ENCODE assay signal across 1 cellular context in the genomic region with DNA sequence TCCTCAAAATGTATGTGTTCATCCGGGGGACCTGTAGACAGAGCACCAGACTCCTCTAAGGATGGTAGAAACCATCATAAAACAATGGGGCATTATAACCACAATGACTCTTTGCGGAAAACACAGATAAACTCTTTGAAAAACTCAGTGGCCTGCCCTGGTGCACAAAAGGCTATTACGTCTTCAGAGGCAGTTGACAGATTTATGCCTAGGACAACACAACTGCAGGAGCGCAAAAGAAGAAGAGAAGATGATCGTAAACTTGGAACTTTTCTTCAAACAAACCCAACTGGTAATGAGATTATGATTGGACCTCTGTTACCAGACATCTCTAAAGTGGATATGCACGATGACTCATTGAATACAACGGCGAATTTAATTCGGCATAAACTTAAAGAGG.
TF ChIP-seq lines count a peak whose summit lies in the region.

No MANE protein-coding gene starts in this region.

TF ChIP-seq in HEK293, 187 proteins besides CTCF, POLR2A, EP300 and RAD21 (continued from another document and continues in another):
- peak; percentile 97 for TF ChIP-seq PRDM6 (tag by site-specific recombination; IDR thresholded peaks at IDR 0.05)
- TF ChIP-seq ZNF19 (tag by site-specific recombination; IDR thresholded peaks at IDR 0.05; ENCODE audit: low read depth) = 0 out of 2 replicates have a peak, but pooled peaks have one; percentile 33
- peak; percentile 49; the same call in 1 of the 2 replicates for TF ChIP-seq ZNF394 (tag by site-specific recombination; IDR thresholded peaks at IDR 0.05; ENCODE audit: borderline replicate concordance)
- no peak for TF ChIP-seq ZNF121 (tag by site-specific recombination; IDR thresholded peaks at IDR 0.05)
- peak; percentile 71 for TF ChIP-seq INSM2 (tag by site-specific recombination; IDR thresholded peaks at IDR 0.05)
- no peak for TF ChIP-seq ZNF211 (tag by site-specific recombination; IDR thresholded peaks at IDR 0.05; ENCODE audit: low read depth)
- TF ChIP-seq ZNF701 (tag by site-specific recombination; IDR thresholded peaks at IDR 0.05) = no peak
- peak; percentile 85 for TF ChIP-seq ZBTB17 (tag by site-specific recombination; IDR thresholded peaks at IDR 0.05)
- peak; percentile 57; the same call in 1 of the 2 replicates for TF ChIP-seq ZNF596 (tag by site-specific recombination; IDR thresholded peaks at IDR 0.05)
- no peak for TF ChIP-seq ZNF16 (tag by site-specific recombination; IDR thresholded peaks at IDR 0.05; ENCODE audit: low read depth)
- TF ChIP-seq ZFP3 (tag by site-specific recombination; IDR thresholded peaks at IDR 0.05; ENCODE audit: low read depth) = no peak
- no peak for TF ChIP-seq ZNF521 (tag by site-specific recombination; IDR thresholded peaks at IDR 0.05)
- 0 out of 2 replicates have a peak, but pooled peaks have one; percentile 61 for TF ChIP-seq OVOL3 (tag by site-specific recombination; IDR thresholded peaks at IDR 0.05)
- TF ChIP-seq ZNF791 (tag by site-specific recombination; IDR thresholded peaks at IDR 0.05) = no peak
- no peak for TF ChIP-seq ELK4 (IDR thresholded peaks at IDR 0.05; ENCODE audit: borderline replicate concordance, low read depth, low read length)
- TF ChIP-seq ZNF626 (tag by site-specific recombination; IDR thresholded peaks at IDR 0.05) = no peak
- no peak; the same call in 1 of the 2 replicates for TF ChIP-seq MZF1 (tag by site-specific recombination; IDR thresholded peaks at IDR 0.05; ENCODE audit: borderline replicate concordance)
- TF ChIP-seq ZFP41 (tag by site-specific recombination; IDR thresholded peaks at IDR 0.05; ENCODE audit: borderline replicate concordance) = no peak
- peak; percentile 86 for TF ChIP-seq IKZF3 (tag by site-specific recombination; IDR thresholded peaks at IDR 0.05)
- no peak; the same call in 1 of the 2 replicates for TF ChIP-seq ZNF366 (tag by site-specific recombination; conservative IDR thresholded peaks at IDR 0.05)
- TF ChIP-seq ZNF169 (tag by site-specific recombination; IDR thresholded peaks at IDR 0.05) = no peak
- TF ChIP-seq ZNF266 (tag by site-specific recombination; IDR thresholded peaks at IDR 0.05; ENCODE audit: low read depth) = no peak
- TF ChIP-seq ZFHX2 (tag by site-specific recombination; conservative IDR thresholded peaks at IDR 0.05) = no peak
- TF ChIP-seq ZNF670 (tag by site-specific recombination; IDR thresholded peaks at IDR 0.05; ENCODE audit: low read depth) = no peak
- TF ChIP-seq ZBTB48 (tag by site-specific recombination; IDR thresholded peaks at IDR 0.05) = no peak
- TF ChIP-seq ZNF600 (tag by site-specific recombination; IDR thresholded peaks at IDR 0.05) = no peak
- TF ChIP-seq BCL11B (tag by site-specific recombination; IDR thresholded peaks at IDR 0.05; ENCODE audit: low read depth) = no peak
- TF ChIP-seq ZXDB (tag by site-specific recombination; IDR thresholded peaks at IDR 0.05) = peak; percentile 88
- peak; percentile 79 for TF ChIP-seq TCF7L2 (IDR thresholded peaks at IDR 0.05; ENCODE audit: borderline replicate concordance, low read depth, low read length)
- TF ChIP-seq SALL2 (tag by site-specific recombination; IDR thresholded peaks at IDR 0.05; ENCODE audit: borderline replicate concordance) = no peak
- no peak for TF ChIP-seq ZNF214 (tag by site-specific recombination; IDR thresholded peaks at IDR 0.05; ENCODE audit: borderline replicate concordance)
- TF ChIP-seq ZNF423 (tag by site-specific recombination; IDR thresholded peaks at IDR 0.05) = no peak
- no peak for TF ChIP-seq ZNF510 (tag by site-specific recombination; IDR thresholded peaks at IDR 0.05; ENCODE audit: insufficient replicate concordance)
- no peak for TF ChIP-seq ZNF433 (tag by site-specific recombination; IDR thresholded peaks at IDR 0.05; ENCODE audit: low read depth)
- no peak for TF ChIP-seq ZNF112 (tag by site-specific recombination; IDR thresholded peaks at IDR 0.05)
- TF ChIP-seq SCRT1 (tag by site-specific recombination; IDR thresholded peaks at IDR 0.05; ENCODE audit: borderline replicate concordance) = peak; percentile 52; the same call in 1 of the 2 replicates
- no peak for TF ChIP-seq ZNF837 (tag by site-specific recombination; IDR thresholded peaks at IDR 0.05)
- no peak for TF ChIP-seq MYNN (tag by site-specific recombination; IDR thresholded peaks at IDR 0.05; ENCODE audit: borderline replicate concordance)
- no peak for TF ChIP-seq ZNF354C (tag by site-specific recombination; IDR thresholded peaks at IDR 0.05; ENCODE audit: borderline replicate concordance, low read depth)
- TF ChIP-seq ZNF221 (tag by site-specific recombination; IDR thresholded peaks at IDR 0.05; ENCODE audit: borderline replicate concordance) = no peak
- TF ChIP-seq ZSCAN16 (tag by site-specific recombination; IDR thresholded peaks at IDR 0.05) = peak; percentile 74
- no peak for TF ChIP-seq ZNF302 (tag by site-specific recombination; IDR thresholded peaks at IDR 0.05; ENCODE audit: low read depth)
- peak; percentile 68 for TF ChIP-seq ZIC2 (tag by site-specific recombination; IDR thresholded peaks at IDR 0.05)
- TF ChIP-seq, protein P1, sequence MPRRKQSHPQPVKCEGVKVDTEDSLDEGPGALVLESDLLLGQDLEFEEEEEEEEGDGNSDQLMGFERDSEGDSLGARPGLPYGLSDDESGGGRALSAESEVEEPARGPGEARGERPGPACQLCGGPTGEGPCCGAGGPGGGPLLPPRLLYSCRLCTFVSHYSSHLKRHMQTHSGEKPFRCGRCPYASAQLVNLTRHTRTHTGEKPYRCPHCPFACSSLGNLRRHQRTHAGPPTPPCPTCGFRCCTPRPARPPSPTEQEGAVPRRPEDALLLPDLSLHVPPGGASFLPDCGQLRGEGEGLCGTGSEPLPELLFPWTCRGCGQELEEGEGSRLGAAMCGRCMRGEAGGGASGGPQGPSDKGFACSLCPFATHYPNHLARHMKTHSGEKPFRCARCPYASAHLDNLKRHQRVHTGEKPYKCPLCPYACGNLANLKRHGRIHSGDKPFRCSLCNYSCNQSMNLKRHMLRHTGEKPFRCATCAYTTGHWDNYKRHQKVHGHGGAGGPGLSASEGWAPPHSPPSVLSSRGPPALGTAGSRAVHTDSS (tag by site-specific recombination; IDR thresholded peaks at IDR 0.05) = peak; percentile 23; the same call in 1 of the 2 replicates
- TF ChIP-seq ZNF146 (tag by site-specific recombination; IDR thresholded peaks at IDR 0.05) = no peak
- no peak for TF ChIP-seq ZNF292 (tag by site-specific recombination; IDR thresholded peaks at IDR 0.05; ENCODE audit: borderline replicate concordance, low read depth)
- TF ChIP-seq ZNF501 (tag by site-specific recombination; IDR thresholded peaks at IDR 0.05) = peak; percentile 67; the same call in 1 of the 2 replicates
- TF ChIP-seq, protein P2, sequence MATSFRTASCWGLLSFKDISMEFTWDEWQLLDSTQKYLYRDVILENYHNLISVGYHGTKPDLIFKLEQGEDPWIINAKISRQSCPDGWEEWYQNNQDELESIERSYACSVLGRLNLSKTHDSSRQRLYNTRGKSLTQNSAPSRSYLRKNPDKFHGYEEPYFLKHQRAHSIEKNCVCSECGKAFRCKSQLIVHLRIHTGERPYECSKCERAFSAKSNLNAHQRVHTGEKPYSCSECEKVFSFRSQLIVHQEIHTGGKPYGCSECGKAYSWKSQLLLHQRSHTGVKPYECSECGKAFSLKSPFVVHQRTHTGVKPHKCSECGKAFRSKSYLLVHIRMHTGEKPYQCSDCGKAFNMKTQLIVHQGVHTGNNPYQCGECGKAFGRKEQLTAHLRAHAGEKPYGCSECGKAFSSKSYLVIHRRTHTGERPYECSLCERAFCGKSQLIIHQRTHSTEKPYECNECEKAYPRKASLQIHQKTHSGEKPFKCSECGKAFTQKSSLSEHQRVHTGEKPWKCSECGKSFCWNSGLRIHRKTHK (tag by site-specific recombination; IDR thresholded peaks at IDR 0.05) = no peak
- no peak for TF ChIP-seq ZNF488 (tag by site-specific recombination; IDR thresholded peaks at IDR 0.05)
- TF ChIP-seq ZNF404 (tag by site-specific recombination; IDR thresholded peaks at IDR 0.05) = no peak
- peak; percentile 31; the same call in 1 of the 2 replicates for TF ChIP-seq HIC1 (tag by site-specific recombination; IDR thresholded peaks at IDR 0.05)
- TF ChIP-seq ZNF561 (tag by site-specific recombination; IDR thresholded peaks at IDR 0.05; ENCODE audit: borderline replicate concordance) = peak; percentile 75
- TF ChIP-seq ZNF223 (tag by site-specific recombination; IDR thresholded peaks at IDR 0.05) = no peak
- TF ChIP-seq ZNF157 (tag by site-specific recombination; IDR thresholded peaks at IDR 0.05) = no peak
- TF ChIP-seq RBAK (tag by site-specific recombination; IDR thresholded peaks at IDR 0.05) = no peak
- TF ChIP-seq ZNF704 (tag by site-specific recombination; IDR thresholded peaks at IDR 0.05) = no peak
- TF ChIP-seq ZNF571 (tag by site-specific recombination; IDR thresholded peaks at IDR 0.05) = no peak
